In genomic region chr1:202283991-202284390, GRCh38 we compare ENCODE assay signal across 13 cellular contexts. TPM values are rescaled to one million over a fixed set of nuclear protein-coding genes. Genes with fewer than 3 reads are reported as not detected.
DNase-seq lines count a peak whose midpoint lies in the region; ATAC-seq, FAIRE-seq and TF ChIP-seq lines count a peak whose summit lies in the region.
"Had no signal": no experiment of that assay in that cellular context is flagged by ENCODE, and none has a peak within 500 bp of the region (broad histone marks: within the 10 kb centered on the region; RNA-seq: fewer than 3 reads in every experiment).

No MANE protein-coding gene starts in this region.

- H3K4me2 ChIP-seq in A549, result peak overlapping the region; percentile 62
- no peak overlapping the region for H3K4me2 ChIP-seq in hepatocyte

- WGBS in A549 (ENCODE audit: missing lambda C conversion rate), result 16% methylated on average over 4 of the region's 4 CpGs
- 45 to 52% (median 50%) methylated on average over 4 of the region's 4 CpGs for WGBS in adrenal gland, 4 donors
- 84% methylated on average over 4 of the region's 4 CpGs for WGBS in hepatocyte (ENCODE audit: low lambda C conversion rate, missing lambda C conversion rate)

- H3K4me1 ChIP-seq in A549, result peaks cover 58% of the 10 kb centered on the region
- peaks cover 12 to 35% of the 10 kb centered on the region in 2 donors for H3K4me1 ChIP-seq in adrenal gland (replicated peaks in 1 of 2)
- peaks cover 22% of the 10 kb centered on the region for H3K4me1 ChIP-seq in hepatocyte (ENCODE audit: insufficient read depth)

- FAIRE-seq in A549 (lab: Jason Lieb, UNC) (no peak), frontal cortex (lab: Jason Lieb, UNC) (no peak)

- intact Hi-C loops in adrenal gland (cut with DNase I), result no loop called here

- DNase-seq in A549 (ENCODE audit: low read depth in 1 of 2, low spot score in 1 of 2) (peak; percentile 64 to 69), HK-2 (ENCODE audit: unreplicated experiment) (peak; percentile 30), adrenal gland (peak in 5 of 7 donors; percentile 30 to 69 (median 40)), hepatocyte (ENCODE audit: low spot score) (peak; percentile 18), hypothalamus (lab: John Stamatoyannopoulos, UW) (no peak), frontal cortex (ENCODE audit: low spot score in 2 of 2) (no peak)
- DNase-seq: amniotic stem cell; left cardiac atrium; NCI-H1694 treated with DMSO at 0.1 percent for 48 hours; stimulated activated naive CD4-positive, alpha-beta T cell; T-helper 9 cell had no signal

- no peak overlapping the region for H3K4me3 ChIP-seq in A549
- no peak overlapping the region for H3K4me3 ChIP-seq in adrenal gland
- no peak overlapping the region for H3K4me3 ChIP-seq in hepatocyte

- no peaks in the 10 kb centered on the region for H4K20me1 ChIP-seq in hepatocyte (ENCODE audit: insufficient read depth, poor library complexity, severe bottlenecking)

- TF ChIP-seq CTCF in A549 (IDR thresholded peaks at IDR 0.05), result no peak
- TF ChIP-seq CTCF in adrenal gland (IDR thresholded peaks at IDR 0.05), result no peak
- no peak for TF ChIP-seq CTCF in hepatocyte (IDR thresholded peaks at IDR 0.05; ENCODE audit: poor library complexity)

- TF ChIP-seq RAD21 in A549 (conservative IDR thresholded peaks at IDR 0.05 in 1 of 2, IDR thresholded peaks at IDR 0.05 in 1 of 2), result no peak

- H3K36me3 ChIP-seq in adrenal gland (replicated peaks in 1 of 2), result no peaks in the 10 kb centered on the region
- no peaks in the 10 kb centered on the region for H3K36me3 ChIP-seq in hepatocyte (replicated peaks; ENCODE audit: insufficient read depth, low read depth)

- CTCF ChIA-PET in A549 (lab: Yijun Ruan, JAX), result interaction anchor here (1.3 to 3.5 kb wide), 8 partner anchors 9 to 129 kb away, joined by 4 to 19 read pairs (median 6); no protein-coding TSS in a partner anchor

- H3K9me2 ChIP-seq in hepatocyte (replicated peaks; ENCODE audit: insufficient read depth), result no peaks in the 10 kb centered on the region

- H3K27me3 ChIP-seq in adrenal gland (no peaks in the 10 kb centered on the region), hepatocyte (no peaks in the 10 kb centered on the region)

- no peaks in the 10 kb centered on the region for H3K79me2 ChIP-seq in hepatocyte

- ATAC-seq in A549 (peak; percentile 72 to 79), HG03469 (IDR thresholded peaks at IDR 0.05; ENCODE audit: unreplicated experiment) (no peak), HG03139 (IDR thresholded peaks at IDR 0.05; ENCODE audit: unreplicated experiment) (no peak)

- peak overlapping the region; percentile 74 to 82 for H3K27ac ChIP-seq in A549
- peak overlapping the region in 1 of 5 donors; percentile 46 for H3K27ac ChIP-seq in adrenal gland
- H3K27ac ChIP-seq in hepatocyte, result no peak overlapping the region

- no peak for TF ChIP-seq POLR2A in A549 (IDR thresholded peaks at IDR 0.05; ENCODE audit: low read length)
- TF ChIP-seq POLR2A in adrenal gland (IDR thresholded peaks at IDR 0.05), result no peak

- POLR2A ChIA-PET in A549 (lab: Yijun Ruan, JAX), result interaction anchor here (0.9 to 1.0 kb wide), 2 partner anchors 8 to 48 kb away, joined by 3 to 5 read pairs; no protein-coding TSS in a partner anchor

- H2AFZ ChIP-seq in hepatocyte, result no peak overlapping the region

- TF ChIP-seq EP300 in A549 (IDR thresholded peaks at IDR 0.05), result peak in 1 of 2 experiments; percentile 43; a peak in 1 of 5 replicates

- H3K9me3 ChIP-seq in A549, result no peaks in the 10 kb centered on the region
- no peaks in the 10 kb centered on the region for H3K9me3 ChIP-seq in adrenal gland (replicated peaks in 1 of 3)
- no peaks in the 10 kb centered on the region for H3K9me3 ChIP-seq in hepatocyte (ENCODE audit: low read depth)

TF ChIP-seq in A549, 52 proteins besides CTCF, POLR2A, EP300 and RAD21:
- TF ChIP-seq HMGXB4 (CRISPR knock-in tag; IDR thresholded peaks at IDR 0.05; ENCODE audit: borderline replicate concordance) (no peak), HEYL (CRISPR knock-in tag; IDR thresholded peaks at IDR 0.05) (no peak), SREBF2 (IDR thresholded peaks at IDR 0.05) (no peak), MYC (IDR thresholded peaks at IDR 0.05; ENCODE audit: borderline replicate concordance, low read length) (no peak), JUN (IDR thresholded peaks at IDR 0.05) (0 out of 5 replicates have a peak, but pooled peaks of 1 of the 2 experiments have one; percentile 10), RARB (CRISPR knock-in tag; IDR thresholded peaks at IDR 0.05) (no peak), HOXB5 (CRISPR knock-in tag; IDR thresholded peaks at IDR 0.05) (no peak), MAFK (IDR thresholded peaks at IDR 0.05; ENCODE audit: partially characterized antibody) (no peak), CBX8 (IDR thresholded peaks at IDR 0.05) (no peak), JUNB (IDR thresholded peaks at IDR 0.05) (no peak), SMC3 (IDR thresholded peaks at IDR 0.05) (no peak), USF2 (IDR thresholded peaks at IDR 0.05) (no peak), HOXA7 (CRISPR knock-in tag; IDR thresholded peaks at IDR 0.05) (no peak), NR3C1 (IDR thresholded peaks at IDR 0.05) (no peak), BHLHE40 (IDR thresholded peaks at IDR 0.05; ENCODE audit: low read depth, low read length) (no peak), EHMT2 (IDR thresholded peaks at IDR 0.05; ENCODE audit: low read depth) (no peak), ZSCAN20 (CRISPR knock-in tag; IDR thresholded peaks at IDR 0.05) (no peak), RFX5 (IDR thresholded peaks at IDR 0.05) (no peak), CHD2 (IDR thresholded peaks at IDR 0.05; ENCODE audit: low read length, partially characterized antibody) (no peak), FOSL2 (IDR thresholded peaks at IDR 0.05) (no peak), FOSL2 (CRISPR knock-in tag; IDR thresholded peaks at IDR 0.05) (0 out of 2 replicates have a peak, but pooled peaks have one; percentile 27), PHF8 (IDR thresholded peaks at IDR 0.05; ENCODE audit: borderline replicate concordance, low read depth) (no peak), TP53 (CRISPR knock-in tag; IDR thresholded peaks at IDR 0.05) (no peak), ESRRA (IDR thresholded peaks at IDR 0.05; ENCODE audit: borderline replicate concordance, low read length) (no peak), EHF (CRISPR knock-in tag; IDR thresholded peaks at IDR 0.05) (no peak), GATA3 (IDR thresholded peaks at IDR 0.05; ENCODE audit: borderline replicate concordance) (no peak; the same call in 1 of the 2 replicates), MAX (IDR thresholded peaks at IDR 0.05) (peak; percentile 33; the same call in 1 of the 2 replicates)

RNA-seq across cellular contexts. Expression of gene UBE2T, which starts 57.7 kb away (rescaled TPM):
- polyA plus RNA-seq in A549 (2011; rRNA removed), result 166 and 188 TPM in 2 replicates
- 146 and 153 TPM in 2 replicates for polyA plus RNA-seq in A549 (2012; cell fraction: cytosol; rRNA removed)
- polyA plus RNA-seq in A549 (2012; cell fraction: nucleus; rRNA removed), result 54.6 and 97.2 TPM in 2 replicates
- polyA plus RNA-seq in A549 (2017; fragmentation: RNase III; extraction: RNeasy Plus Mini Kit Qiagen cat#74134 plus additional on column Dnase treatment), result 75.3 to 83.2 TPM (median 79.5 TPM) in 3 replicates
- 63.6 and 74.7 TPM in 2 replicates for polyA minus RNA-seq in A549 (2011; rRNA and poly(A)+ RNA removed)
- 10 to 100 TPM in 1 of 8 donors, 1 to 10 TPM in 7; 2.2 to 12.1 (median 3.4) TPM for total RNA-seq in adrenal gland
- 1 to 10 TPM; 3.0 to 7.7 (median 4.5) TPM for polyA plus RNA-seq in adrenal gland
- total RNA-seq in hepatocyte, result 7.8 and 18.9 TPM in 2 replicates
- 15.6 and 15.7 TPM in 2 replicates for polyA plus RNA-seq in hepatocyte
- total RNA-seq in frontal cortex, result 35.5 TPM

Comparison
In these comparisons a context has a peak if more than half of its experiments do, and no peak if none do; other contexts are left out.
1. ATAC-seq: peak in A549 (2 of 2); none in HG03469 (single experiment) and HG03139 (single experiment).
2. DNase-seq: peak in A549 (2 of 2), HK-2 (single experiment), adrenal gland (5 of 7) and hepatocyte (single experiment); none in hypothalamus (0 of 51) and frontal cortex (0 of 2).